Comparison of ENCODE assay signal across 17 cellular contexts in genomic region chr12:104454997-104455396, GRCh38. TPM values are rescaled to one million over a fixed set of nuclear protein-coding genes. Genes with fewer than 3 reads are reported as not detected.
DNase-seq lines count a peak whose midpoint lies in the region; ATAC-seq and TF ChIP-seq lines count a peak whose summit lies in the region.
"Had no signal": no experiment of that assay in that cellular context is flagged by ENCODE, and none has a peak within 500 bp of the region (broad histone marks: within the 10 kb centered on the region; RNA-seq: fewer than 3 reads in every experiment).

No MANE protein-coding gene starts in this region.

- no peaks in the 10 kb centered on the region; the same call in 2 of the 3 replicates for H3K9me3 Mint-ChIP-seq in GM23338
- no peaks in the 10 kb centered on the region for H3K9me3 Mint-ChIP-seq in immature natural killer cell
- H3K9me3 Mint-ChIP-seq: activated naive CD8-positive, alpha-beta T cell treated with anti-CD3 and anti-CD28 coated beads for 36 hours had no signal

- H4K20me1 ChIP-seq in GM23338 (replicated peaks; ENCODE audit: insufficient read depth): peaks cover 7% of the 10 kb centered on the region; the same call in 1 of the 2 replicates

- H3F3A ChIP-seq in GM23338 (replicated peaks; ENCODE audit: low read depth): 0 out of 2 replicates have a peak, but pooled peaks cover 9% of the 10 kb centered on the region

- no peaks in the 10 kb centered on the region for H3K9me2 ChIP-seq in GM23338 (ENCODE audit: insufficient read depth)

- H3K36me3 Mint-ChIP-seq in GM23338 (ENCODE audit: low read depth) (no peaks in the 10 kb centered on the region; the same call in 2 of the 3 replicates), T-helper 17 cell (ENCODE audit: low read depth) (peaks cover 9% of the 10 kb centered on the region), immature natural killer cell (no peaks in the 10 kb centered on the region)

- H3K27me3 Mint-ChIP-seq in GM23338 (ENCODE audit: insufficient read depth, low read depth, poor library complexity): peaks cover 39% of the 10 kb centered on the region
- no peaks in the 10 kb centered on the region for H3K27me3 Mint-ChIP-seq in T-helper 17 cell
- H3K27me3 Mint-ChIP-seq in immature natural killer cell (ENCODE audit: low read depth in 3 of 3): peaks cover 2 to 17% (median 6%) of the 10 kb centered on the region in 3 donors
- H3K27me3 Mint-ChIP-seq: activated naive CD8-positive, alpha-beta T cell treated with anti-CD3 and anti-CD28 coated beads for 36 hours had no signal

- in situ Hi-C loops in ACHN (cut with HindIII; ENCODE audit: low pct_ligation_motif_present, low pct_unique_long_range_greater_than_20kb, low sequenced_read_pairs): no loop called here

- H3K27ac ChIP-seq in GM23338 (ENCODE audit: low read depth) (no peak overlapping the region), substantia nigra (ENCODE audit: low read depth, low read length, poor library complexity, severe bottlenecking) (no peak overlapping the region)
- H3K27ac ChIP-seq: C4-2B, prostate gland, upper lobe of right lung had no signal

- no peak for TF ChIP-seq CTCF in GM23338 (conservative IDR thresholded peaks at IDR 0.05; ENCODE audit: low read depth in 2 of 2)

- peaks cover 15% of the 10 kb centered on the region for H3K79me2 ChIP-seq in GM23338 (replicated peaks; ENCODE audit: insufficient read depth)

- no peaks in the 10 kb centered on the region for H3K36me3 ChIP-seq in GM23338 (ENCODE audit: insufficient read depth)
- H3K36me3 ChIP-seq: prostate gland, upper lobe of right lung had no signal

- H3K27ac Mint-ChIP-seq in GM23338 (no peak overlapping the region), T-helper 17 cell (no peak overlapping the region), immature natural killer cell (peak overlapping the region in 3 of 6 donors; percentile 15 to 91 (median 56))
- H3K27ac Mint-ChIP-seq: activated CD4-positive, alpha-beta T cell treated with anti-CD3 and anti-CD28 coated beads, Interleukin-2, amount 10 ng/mL, durations not matched to agents 7 days and 5 days; activated naive CD8-positive, alpha-beta T cell treated with anti-CD3 and anti-CD28 coated beads for 36 hours had no signal

- DNase-seq in ACHN (peak; percentile 73), GM23338 (ENCODE audit: low spot score) (no peak), T-helper 17 cell (no peak), immature natural killer cell (no peak), germinal center (ENCODE audit: low spot score) (no peak), substantia nigra (lab: John Stamatoyannopoulos, UW) (no peak)
- DNase-seq: activated CD4-positive, alpha-beta T cell treated with anti-CD3 and anti-CD28 coated beads, Interleukin-2, amount 10 ng/mL, durations not matched to agents 7 days and 5 days; activated naive CD8-positive, alpha-beta T cell treated with anti-CD3 and anti-CD28 coated beads for 36 hours; KBM-7; NCI-H446 treated with DMSO at 0.1 percent for 48 hours; SHP77 treated with DMSO at 0.1 percent for 48 hours; upper lobe of right lung had no signal

- no peak overlapping the region for H3K4me3 Mint-ChIP-seq in GM23338
- peak overlapping the region; percentile 97 for H3K4me3 Mint-ChIP-seq in T-helper 17 cell
- peak overlapping the region in 4 of 5 donors; percentile 94 to 99 (median 96) for H3K4me3 Mint-ChIP-seq in immature natural killer cell
- H3K4me3 Mint-ChIP-seq: activated naive CD8-positive, alpha-beta T cell treated with anti-CD3 and anti-CD28 coated beads for 36 hours had no signal

- H3K4me1 ChIP-seq in GM23338 (ENCODE audit: insufficient read depth): peaks cover 25% of the 10 kb centered on the region
- H3K4me1 ChIP-seq: prostate gland had no signal

- H3K4me1 Mint-ChIP-seq in GM23338 (peaks cover 34% of the 10 kb centered on the region), T-helper 17 cell (peaks cover 20% of the 10 kb centered on the region), immature natural killer cell (peaks cover 22 to 29% of the 10 kb centered on the region in 2 donors)

- H3K4me2 ChIP-seq in GM23338: no peak overlapping the region

- H3K4me3 ChIP-seq in GM23338: no peak overlapping the region
- H3K4me3 ChIP-seq: prostate gland, upper lobe of right lung had no signal

- H3K9me3 ChIP-seq in T-helper 17 cell (ENCODE audit: control insufficient read depth, low read length, poor library complexity, severe bottlenecking): no peaks in the 10 kb centered on the region
- H3K9me3 ChIP-seq: prostate gland, upper lobe of right lung had no signal

- H3K27me3 ChIP-seq in GM23338 (ENCODE audit: insufficient read depth): peaks cover 40% of the 10 kb centered on the region
- H3K27me3 ChIP-seq: upper lobe of right lung had no signal

- ATAC-seq in GM23338: no peak
- no peak for ATAC-seq in T-helper 17 cell
- no peak for ATAC-seq in HG03571 (IDR thresholded peaks at IDR 0.05; ENCODE audit: unreplicated experiment)
- ATAC-seq in GM21381 (IDR thresholded peaks at IDR 0.05; ENCODE audit: unreplicated experiment): no peak
- ATAC-seq: left lobe of liver, upper lobe of right lung had no signal

- H2AFZ ChIP-seq in GM23338: peak overlapping the region; percentile 56; the same call in 1 of the 2 replicates

TF ChIP-seq in GM23338, 12 proteins besides CTCF, POLR2A, EP300 and RAD21 (continues in another document):
- TF ChIP-seq STAT1 (IDR thresholded peaks at IDR 0.05; ENCODE audit: unreplicated experiment): no peak
- TF ChIP-seq ETS1 (IDR thresholded peaks at IDR 0.05): no peak
- TF ChIP-seq NANOG (IDR thresholded peaks at IDR 0.05; ENCODE audit: borderline replicate concordance): no peak
- TF ChIP-seq CREB1 (CRISPR knock-in tag; IDR thresholded peaks at IDR 0.05; ENCODE audit: low read depth): no peak
- no peak for TF ChIP-seq JUNB (IDR thresholded peaks at IDR 0.05; ENCODE audit: unreplicated experiment)
- TF ChIP-seq EZH2 (IDR thresholded peaks at IDR 0.05; ENCODE audit: low read depth, unreplicated experiment): no peak

RNA-seq across cellular contexts. Expression of gene CHST11, which starts 1.8 kb away (rescaled TPM):
- total RNA-seq in GM23338 (2014; rRNA removed; shearing (Covaris generic)): 13.4 and 25.7 TPM in 2 replicates
- polyA plus RNA-seq in GM23338 (2016; fragmentation: Nextera tagmentation; extraction: Ambion mirVana) (6.9 and 7.7 TPM in 2 replicates), immature natural killer cell (10 to 100 TPM; 42.5 to 90.1 (median 78.4) TPM)
- 10 to 100 TPM; 76.6 to 78.3 TPM for total RNA-seq in T-helper 17 cell
